In the genomic region with DNA sequence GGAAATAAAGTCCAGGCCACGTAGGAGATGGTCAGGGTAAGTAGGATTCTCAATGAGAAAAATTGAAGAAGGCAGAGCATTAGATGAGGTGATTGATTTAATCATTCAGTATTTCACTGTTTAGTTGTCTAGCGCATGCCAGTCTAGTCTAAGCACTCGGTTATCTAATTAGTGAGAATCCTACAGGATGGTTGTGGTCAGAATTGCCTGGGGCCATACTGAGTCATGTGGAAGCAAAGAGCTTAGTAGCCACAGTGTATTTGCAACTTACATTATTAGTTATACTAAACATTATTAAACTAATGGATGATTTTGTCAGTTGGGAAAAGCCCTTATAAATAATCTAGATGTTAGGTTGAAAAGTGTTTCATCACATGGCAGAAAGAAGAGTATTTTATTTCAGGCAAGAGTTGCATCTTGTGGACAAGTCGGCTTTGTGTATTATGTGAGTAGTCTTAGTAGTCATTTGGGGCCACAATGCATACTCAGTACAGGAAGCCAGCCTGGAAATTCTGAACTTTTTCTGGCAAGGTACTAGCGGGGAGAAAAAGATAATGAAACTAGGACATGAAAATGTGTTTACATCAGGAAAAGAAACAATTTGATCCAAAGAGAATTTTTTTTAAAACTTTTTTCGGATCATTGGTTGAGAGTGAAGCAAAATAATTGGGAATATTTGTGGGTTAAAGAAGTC, we compare ENCODE assay signal across 1 cellular context.
TF ChIP-seq lines count a peak whose summit lies in the region.

No MANE protein-coding gene starts in this region.

TF ChIP-seq in IMR-90, 13 proteins besides CTCF, POLR2A, EP300 and RAD21:
- TF ChIP-seq MXI1 (IDR thresholded peaks at IDR 0.05; ENCODE audit: borderline replicate concordance, low read depth, low read length), result no peak
- TF ChIP-seq SMC3 (IDR thresholded peaks at IDR 0.05; ENCODE audit: low read depth, low read length), result no peak
- TF ChIP-seq RFX5 (IDR thresholded peaks at IDR 0.05; ENCODE audit: low read depth, low read length), result no peak
- no peak for TF ChIP-seq MAZ (IDR thresholded peaks at IDR 0.05; ENCODE audit: borderline replicate concordance, low read depth, low read length)
- no peak for TF ChIP-seq RCOR1 (IDR thresholded peaks at IDR 0.05; ENCODE audit: insufficient replicate concordance, low read length)
- no peak for TF ChIP-seq CHD1 (IDR thresholded peaks at IDR 0.05; ENCODE audit: low read depth, low read length)
- no peak for TF ChIP-seq CEBPB (IDR thresholded peaks at IDR 0.05; ENCODE audit: low read depth, low read length)
- TF ChIP-seq FOS (IDR thresholded peaks at IDR 0.05; ENCODE audit: low read depth, low read length), result no peak
- TF ChIP-seq MAFK (IDR thresholded peaks at IDR 0.05; ENCODE audit: low read depth, low read length), result no peak
- no peak for TF ChIP-seq USF2 (IDR thresholded peaks at IDR 0.05; ENCODE audit: low read depth, low read length)
- no peak for TF ChIP-seq BHLHE40 (IDR thresholded peaks at IDR 0.05; ENCODE audit: low read depth, low read length)
- TF ChIP-seq NFE2L2 (IDR thresholded peaks at IDR 0.05; ENCODE audit: low read depth, low read length), result no peak
- TF ChIP-seq ELK1 (IDR thresholded peaks at IDR 0.05; ENCODE audit: borderline replicate concordance, low read depth, low read length), result no peak
